In the genomic region with DNA sequence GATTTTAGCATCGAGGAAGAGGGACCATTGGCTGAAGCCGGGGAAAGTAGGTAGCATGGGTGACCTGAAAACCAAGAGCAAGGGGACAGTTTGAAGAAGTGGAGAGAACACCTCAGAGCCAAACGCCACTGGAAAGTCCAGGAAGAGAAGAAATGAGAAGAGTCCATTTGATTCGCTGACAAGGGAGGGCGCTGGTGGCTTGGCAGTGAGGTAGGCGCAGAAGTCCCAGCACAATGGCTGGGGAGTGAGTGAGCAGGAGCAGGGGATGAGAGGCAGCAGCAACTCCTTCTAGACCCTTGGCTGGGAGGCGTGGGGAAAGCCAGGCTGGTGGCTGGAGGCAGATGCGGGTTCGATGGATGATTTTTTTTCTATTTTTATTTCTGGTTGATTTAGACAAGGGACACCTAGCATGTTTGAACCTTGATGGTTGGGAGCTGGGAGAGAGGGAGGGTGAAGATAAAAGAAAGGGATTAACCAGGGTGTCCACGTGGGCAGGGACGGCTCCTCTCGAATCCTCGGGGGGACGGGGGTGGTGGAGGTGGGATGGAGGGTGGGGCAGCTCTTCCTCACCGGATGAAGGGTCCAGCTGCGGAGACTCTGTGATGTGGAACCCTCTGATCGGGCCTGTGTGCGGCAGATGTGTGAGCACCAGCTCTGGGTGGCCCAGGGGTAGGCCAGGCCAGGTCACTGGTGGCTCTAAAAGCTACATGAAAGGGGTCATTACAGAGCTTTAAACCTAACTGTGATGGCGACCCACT, we compare ENCODE assay signal across 2 cellular contexts.
TF ChIP-seq lines count a peak whose summit lies in the region.

No MANE protein-coding gene starts in this region.

TF ChIP-seq in IMR-90, 13 proteins besides CTCF, POLR2A, EP300 and RAD21:
- TF ChIP-seq MAZ (IDR thresholded peaks at IDR 0.05; ENCODE audit: borderline replicate concordance, low read depth, low read length) (no peak), CEBPB (IDR thresholded peaks at IDR 0.05; ENCODE audit: low read depth, low read length) (no peak), FOS (IDR thresholded peaks at IDR 0.05; ENCODE audit: low read depth, low read length) (no peak), SMC3 (IDR thresholded peaks at IDR 0.05; ENCODE audit: low read depth, low read length) (peak; percentile 11; the same call in 1 of the 2 replicates)
TF ChIP-seq in IMR-90: peak in this region for 1.

TF ChIP-seq in liver, 16 proteins besides CTCF, POLR2A, EP300 and RAD21:
- TF ChIP-seq, protein P1, sequence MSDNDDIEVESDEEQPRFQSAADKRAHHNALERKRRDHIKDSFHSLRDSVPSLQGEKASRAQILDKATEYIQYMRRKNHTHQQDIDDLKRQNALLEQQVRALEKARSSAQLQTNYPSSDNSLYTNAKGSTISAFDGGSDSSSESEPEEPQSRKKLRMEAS (IDR thresholded peaks at IDR 0.05), result no peak
- TF ChIP-seq FOXA1 (IDR thresholded peaks at IDR 0.05) (no peak), HNF4G (IDR thresholded peaks at IDR 0.05) (no peak), ATF3 (IDR thresholded peaks at IDR 0.05) (no peak), TAF1 (conservative IDR thresholded peaks at IDR 0.05) (no peak), JUND (IDR thresholded peaks at IDR 0.05) (no peak), NR2F2 (IDR thresholded peaks at IDR 0.05) (no peak), EGR1 (IDR thresholded peaks at IDR 0.05; ENCODE audit: low read depth in 2 of 2) (no peak), YY1 (IDR thresholded peaks at IDR 0.05) (no peak), GABPA (IDR thresholded peaks at IDR 0.05 in 1 of 2, conservative IDR thresholded peaks at IDR 0.05 in 1 of 2) (no peak), FOXA2 (IDR thresholded peaks at IDR 0.05) (no peak), HNF4A (conservative IDR thresholded peaks at IDR 0.05) (no peak), RXRA (IDR thresholded peaks at IDR 0.05) (no peak), SP1 (IDR thresholded peaks at IDR 0.05) (no peak)
- TF ChIP-seq, protein P2, sequence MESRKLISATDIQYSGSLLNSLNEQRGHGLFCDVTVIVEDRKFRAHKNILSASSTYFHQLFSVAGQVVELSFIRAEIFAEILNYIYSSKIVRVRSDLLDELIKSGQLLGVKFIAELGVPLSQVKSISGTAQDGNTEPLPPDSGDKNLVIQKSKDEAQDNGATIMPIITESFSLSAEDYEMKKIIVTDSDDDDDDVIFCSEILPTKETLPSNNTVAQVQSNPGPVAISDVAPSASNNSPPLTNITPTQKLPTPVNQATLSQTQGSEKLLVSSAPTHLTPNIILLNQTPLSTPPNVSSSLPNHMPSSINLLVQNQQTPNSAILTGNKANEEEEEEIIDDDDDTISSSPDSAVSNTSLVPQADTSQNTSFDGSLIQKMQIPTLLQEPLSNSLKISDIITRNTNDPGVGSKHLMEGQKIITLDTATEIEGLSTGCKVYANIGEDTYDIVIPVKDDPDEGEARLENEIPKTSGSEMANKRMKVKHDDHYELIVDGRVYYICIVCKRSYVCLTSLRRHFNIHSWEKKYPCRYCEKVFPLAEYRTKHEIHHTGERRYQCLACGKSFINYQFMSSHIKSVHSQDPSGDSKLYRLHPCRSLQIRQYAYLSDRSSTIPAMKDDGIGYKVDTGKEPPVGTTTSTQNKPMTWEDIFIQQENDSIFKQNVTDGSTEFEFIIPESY (IDR thresholded peaks at IDR 0.05), result no peak
- TF ChIP-seq, protein P3, sequence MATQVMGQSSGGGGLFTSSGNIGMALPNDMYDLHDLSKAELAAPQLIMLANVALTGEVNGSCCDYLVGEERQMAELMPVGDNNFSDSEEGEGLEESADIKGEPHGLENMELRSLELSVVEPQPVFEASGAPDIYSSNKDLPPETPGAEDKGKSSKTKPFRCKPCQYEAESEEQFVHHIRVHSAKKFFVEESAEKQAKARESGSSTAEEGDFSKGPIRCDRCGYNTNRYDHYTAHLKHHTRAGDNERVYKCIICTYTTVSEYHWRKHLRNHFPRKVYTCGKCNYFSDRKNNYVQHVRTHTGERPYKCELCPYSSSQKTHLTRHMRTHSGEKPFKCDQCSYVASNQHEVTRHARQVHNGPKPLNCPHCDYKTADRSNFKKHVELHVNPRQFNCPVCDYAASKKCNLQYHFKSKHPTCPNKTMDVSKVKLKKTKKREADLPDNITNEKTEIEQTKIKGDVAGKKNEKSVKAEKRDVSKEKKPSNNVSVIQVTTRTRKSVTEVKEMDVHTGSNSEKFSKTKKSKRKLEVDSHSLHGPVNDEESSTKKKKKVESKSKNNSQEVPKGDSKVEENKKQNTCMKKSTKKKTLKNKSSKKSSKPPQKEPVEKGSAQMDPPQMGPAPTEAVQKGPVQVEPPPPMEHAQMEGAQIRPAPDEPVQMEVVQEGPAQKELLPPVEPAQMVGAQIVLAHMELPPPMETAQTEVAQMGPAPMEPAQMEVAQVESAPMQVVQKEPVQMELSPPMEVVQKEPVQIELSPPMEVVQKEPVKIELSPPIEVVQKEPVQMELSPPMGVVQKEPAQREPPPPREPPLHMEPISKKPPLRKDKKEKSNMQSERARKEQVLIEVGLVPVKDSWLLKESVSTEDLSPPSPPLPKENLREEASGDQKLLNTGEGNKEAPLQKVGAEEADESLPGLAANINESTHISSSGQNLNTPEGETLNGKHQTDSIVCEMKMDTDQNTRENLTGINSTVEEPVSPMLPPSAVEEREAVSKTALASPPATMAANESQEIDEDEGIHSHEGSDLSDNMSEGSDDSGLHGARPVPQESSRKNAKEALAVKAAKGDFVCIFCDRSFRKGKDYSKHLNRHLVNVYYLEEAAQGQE (IDR thresholded peaks at IDR 0.05), result no peak
TF ChIP-seq in liver: peak in this region for 0.
